In genomic region chr9:134641173-134641985, GRCh38 we compare ENCODE assay signal across 8 cellular contexts. TPM values are rescaled to one million over a fixed set of nuclear protein-coding genes. Genes with fewer than 3 reads are reported as not detected.
A peak's percentile ranks its signal among the peaks of the same experiment; 100 is the strongest.
DNase-seq lines count a peak whose midpoint lies in the region; ATAC-seq, FAIRE-seq and TF ChIP-seq lines count a peak whose summit lies in the region.

Gene COL5A1 (plus strand): TSS chr9:134641803. CDS start chr9:134642188, 385 bp downstream.

- no peak within 1 kb of the TSS for H3K4me3 Mint-ChIP-seq in activated naive CD8-positive, alpha-beta T cell treated with anti-CD3 and anti-CD28 coated beads, Interleukin-2, amount 50 U/mL, for 24 hours

- DNase-seq in EL = peak; percentile 96
- peak; percentile 79 for DNase-seq in NOMO-1 treated with DMSO at 0.1 percent for 48 hours (lab: John Stamatoyannopoulos, UW; ENCODE audit: unreplicated experiment)
- DNase-seq in activated naive CD8-positive, alpha-beta T cell treated with anti-CD3 and anti-CD28 coated beads, Interleukin-2, amount 50 U/mL, for 24 hours = peak; percentile 29
- DNase-seq in heart right ventricle = peak; percentile 91
- DNase-seq in pancreas = peak in 5 of 6 donors; percentile 67 to 89 (median 81)
- peak; percentile 67 for DNase-seq in thoracic aorta (ENCODE audit: low spot score)
- no peak for DNase-seq in NK-92 (lab: John Stamatoyannopoulos, UW; ENCODE audit: unreplicated experiment)
- DNase-seq in HT-29 (ENCODE audit: low spot score) = no peak

- peak within 1 kb of the TSS; percentile 61 to 92 (median 76) for H3K4me3 ChIP-seq in heart right ventricle
- H3K4me3 ChIP-seq in pancreas = peak within 1 kb of the TSS; percentile 23 to 55 (median 38)
- H3K4me3 ChIP-seq in thoracic aorta = peak within 1 kb of the TSS; percentile 87

- 1% methylated on average over 42 to 72 of the region's 72 CpGs for WGBS in heart right ventricle, 2 donors
- 1 to 2% methylated on average over 51 to 72 of the region's 72 CpGs for WGBS in pancreas, 2 donors

- no peaks in the 10 kb centered on the region for H3K36me3 ChIP-seq in heart right ventricle
- H3K36me3 ChIP-seq in pancreas = no peaks in the 10 kb centered on the region
- H3K36me3 ChIP-seq in thoracic aorta = no peaks in the 10 kb centered on the region

- no peak within 1 kb of the TSS for H3K27ac Mint-ChIP-seq in activated naive CD8-positive, alpha-beta T cell treated with anti-CD3 and anti-CD28 coated beads, Interleukin-2, amount 50 U/mL, for 24 hours

- H3K9me3 ChIP-seq in heart right ventricle = no peaks in the 10 kb centered on the region
- H3K9me3 ChIP-seq in pancreas = no peaks in the 10 kb centered on the region
- H3K9me3 ChIP-seq in thoracic aorta = no peaks in the 10 kb centered on the region

- no peaks in the 10 kb centered on the region for H3K9me3 Mint-ChIP-seq in activated naive CD8-positive, alpha-beta T cell treated with anti-CD3 and anti-CD28 coated beads, Interleukin-2, amount 50 U/mL, for 24 hours

- ATAC-seq in activated naive CD8-positive, alpha-beta T cell treated with anti-CD3 and anti-CD28 coated beads, Interleukin-2, amount 50 U/mL, for 24 hours = peak; percentile 35
- ATAC-seq in heart right ventricle = peak; percentile 86 to 92 (median 90)
- peak; percentile 91 to 97 (median 94) for ATAC-seq in pancreas
- ATAC-seq in thoracic aorta (ENCODE audit: insufficient number of reproducible peaks, low FRiP score, low read depth) = peak; percentile 58

- H3K27me3 ChIP-seq in heart right ventricle (peaks cover 0 to 30% (median 0%) of the 10 kb centered on the region in 7 donors), pancreas (no peaks in the 10 kb centered on the region), thoracic aorta (replicated peaks; ENCODE audit: insufficient read depth) (no peaks in the 10 kb centered on the region)

- H3K4me1 Mint-ChIP-seq in activated naive CD8-positive, alpha-beta T cell treated with anti-CD3 and anti-CD28 coated beads, Interleukin-2, amount 50 U/mL, for 24 hours = no peaks in the 10 kb centered on the region

- peak in 5 of 9 donors; percentile 22 to 47 (median 42) for TF ChIP-seq CTCF in heart right ventricle (IDR thresholded peaks at IDR 0.05)
- TF ChIP-seq CTCF in pancreas (IDR thresholded peaks at IDR 0.05) = peak in 1 of 4 donors; percentile 5
- TF ChIP-seq CTCF in thoracic aorta (IDR thresholded peaks at IDR 0.05) = peak; percentile 39

- H3K36me3 Mint-ChIP-seq in activated naive CD8-positive, alpha-beta T cell treated with anti-CD3 and anti-CD28 coated beads, Interleukin-2, amount 50 U/mL, for 24 hours (ENCODE audit: low read depth) = no peaks in the 10 kb centered on the region

- H3K4me1 ChIP-seq in heart right ventricle (peaks cover 5 to 36% (median 28%) of the 10 kb centered on the region in 9 donors), pancreas (no peaks in the 10 kb centered on the region), thoracic aorta (ENCODE audit: control insufficient read depth in 1 of 2, low read depth in 2 of 2) (peaks cover 11 to 19% of the 10 kb centered on the region in 2 donors)

- no peak for FAIRE-seq in pancreas (lab: Jason Lieb, UNC)

- peaks cover 24% of the 10 kb centered on the region for H3K27me3 Mint-ChIP-seq in activated naive CD8-positive, alpha-beta T cell treated with anti-CD3 and anti-CD28 coated beads, Interleukin-2, amount 50 U/mL, for 24 hours

- H3K27ac ChIP-seq in heart right ventricle = peak within 1 kb of the TSS; percentile 76 to 92 (median 86)
- no peak within 1 kb of the TSS for H3K27ac ChIP-seq in pancreas
- H3K27ac ChIP-seq in thoracic aorta = peak within 1 kb of the TSS; percentile 92 to 94

- intact Hi-C loops in heart right ventricle (cut with DNase I) = loop anchor here in 8 of 10 donors (5.0 to 10.0 kb wide), 5 partner anchors 107 to 467 kb away; no protein-coding TSS in a partner anchor
- intact Hi-C loops in pancreas (cut with DNase I) = no loop called here

RNA-seq across cellular contexts. Expression of gene COL5A1, which starts in this region (rescaled TPM):
- total RNA-seq in heart right ventricle (10 to 100 TPM in 7 of 10 donors, 1 to 10 TPM in 3; 8.1 to 60.0 (median 12.2) TPM), pancreas (10 to 100 TPM in 2 of 6 donors, 1 to 10 TPM in 4; 1.2 to 62.8 (median 4.6) TPM), thoracic aorta (100 to 1,000 TPM; 127 to 129 TPM)
- polyA plus RNA-seq in heart right ventricle (10 to 100 TPM; 13.8 to 19.7 TPM), pancreas (1 to 10 TPM; 2.6 to 4.1 TPM)
- 0.43 TPM in 1 of 2 replicates, not detected in the other for total RNA-seq in HT-29 (2014; rRNA removed; shearing (Covaris generic))

Comparison
In these comparisons a context has a peak if more than half of its experiments do, and no peak if none do; other contexts are left out.
1. DNase-seq: peak in EL (single experiment), NOMO-1 treated with DMSO at 0.1 percent for 48 hours (single experiment), activated naive CD8-positive, alpha-beta T cell treated with anti-CD3 and anti-CD28 coated beads, Interleukin-2, amount 50 U/mL, for 24 hours (single experiment), heart right ventricle (2 of 2), pancreas (5 of 6) and thoracic aorta (single experiment); none in NK-92 (single experiment) and HT-29 (single experiment).
2. ATAC-seq: peak in every context shown above with its lines; median percentile 94 in pancreas; 90 in heart right ventricle; 58 in thoracic aorta; 35 in activated naive CD8-positive, alpha-beta T cell treated with anti-CD3 and anti-CD28 coated beads, Interleukin-2, amount 50 U/mL, for 24 hours.
3. H3K27ac ChIP-seq: peak in heart right ventricle (10 of 10) and thoracic aorta (2 of 2); none in pancreas (0 of 4).
4. intact Hi-C loops: an anchor here in heart right ventricle (5.0 to 10.0 kb wide); none called in pancreas.
5. Peak in every context shown above with its lines, with median percentiles within 50 percentile points of each other: H3K4me3 ChIP-seq.